ENCODE assay signal across 8 cellular contexts in the genomic region with DNA sequence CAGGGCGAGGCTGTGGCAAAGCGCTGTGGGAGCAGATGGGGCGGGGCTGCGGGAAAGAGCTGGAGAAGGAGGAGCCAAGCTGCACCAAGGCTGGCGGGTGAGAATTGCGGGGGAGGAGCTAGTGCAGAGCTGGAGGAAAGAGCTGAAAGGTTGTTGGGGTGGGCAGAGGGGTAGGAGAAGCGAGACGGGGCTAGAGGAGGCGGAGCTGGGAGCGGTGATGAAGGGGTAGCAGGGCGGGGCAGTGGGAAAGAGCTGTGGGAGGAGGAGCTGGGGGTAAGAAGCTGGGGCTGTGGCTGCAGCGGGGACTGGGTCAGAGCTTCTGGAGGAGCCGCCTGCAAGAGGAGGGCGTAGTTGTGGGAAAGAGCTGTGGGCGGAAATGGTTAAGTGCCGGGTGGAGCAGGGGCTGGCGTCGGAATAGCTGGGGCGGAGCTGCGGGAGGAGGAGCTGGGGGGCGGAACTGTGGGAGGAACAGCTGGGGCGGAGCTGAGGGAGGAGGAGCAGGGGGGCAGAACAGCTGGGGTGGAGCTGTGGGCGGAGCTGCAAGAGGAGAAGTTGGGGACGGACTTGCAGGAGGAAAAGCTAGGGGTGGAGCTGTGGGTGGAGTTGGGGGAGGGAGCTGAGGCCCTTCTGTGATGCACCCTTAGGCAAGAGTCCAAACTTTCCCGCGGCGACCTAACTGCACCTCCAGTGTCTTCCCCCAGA. TPM values are rescaled to one million over a fixed set of nuclear protein-coding genes. Genes with fewer than 3 reads are reported as not detected.
DNase-seq lines count a peak whose midpoint lies in the region; ATAC-seq and TF ChIP-seq lines count a peak whose summit lies in the region.

No MANE protein-coding gene starts in this region.

- no peaks in the 10 kb centered on the region for H3K36me3 Mint-ChIP-seq in GM23338 (ENCODE audit: low read depth)
- peaks cover 6% of the 10 kb centered on the region for H3K36me3 Mint-ChIP-seq in activated T-helper 17 cell treated with anti-CD3 and anti-CD28 coated beads, Interleukin-2, amount 50 U/mL, for 72 hours (ENCODE audit: low read depth)
- H3K36me3 Mint-ChIP-seq in naive thymus-derived CD8-positive, alpha-beta T cell, result peaks cover 0 to 6% (median 0%) of the 10 kb centered on the region in 3 donors
- peaks cover 5 to 14% of the 10 kb centered on the region in 2 donors for H3K36me3 Mint-ChIP-seq in stimulated activated naive B cell treated with anti-CD40 and anti-IgM and Interleukin-4, amounts not matched to agents 10 μg/mL and 1 μg/mL and 100 μg/mL, for 72 hours

- H3K9me3 Mint-ChIP-seq in GM23338, result no peaks in the 10 kb centered on the region
- H3K9me3 Mint-ChIP-seq in activated T-helper 17 cell treated with anti-CD3 and anti-CD28 coated beads, Interleukin-2, amount 50 U/mL, for 72 hours, result no peaks in the 10 kb centered on the region
- no peaks in the 10 kb centered on the region for H3K9me3 Mint-ChIP-seq in naive thymus-derived CD8-positive, alpha-beta T cell
- H3K9me3 Mint-ChIP-seq in stimulated activated naive B cell treated with anti-CD40 and anti-IgM and Interleukin-4, amounts not matched to agents 10 μg/mL and 1 μg/mL and 100 μg/mL, for 72 hours, result no peaks in the 10 kb centered on the region

- peak overlapping the region; percentile 66 for H3K4me3 ChIP-seq in GM23338
- H3K4me3 ChIP-seq in fibroblast of mammary gland (ENCODE audit: control insufficient read depth, low read depth, low read length), result peak overlapping the region; percentile 54

- peak; percentile 63 for ATAC-seq in GM23338
- ATAC-seq in activated T-helper 17 cell treated with anti-CD3 and anti-CD28 coated beads, Interleukin-2, amount 50 U/mL, for 72 hours (replicated peaks), result peak; percentile 55
- ATAC-seq in naive thymus-derived CD8-positive, alpha-beta T cell, result peak; percentile 56
- ATAC-seq in stimulated activated naive B cell treated with anti-CD40 and anti-IgM and Interleukin-4, amounts not matched to agents 10 μg/mL and 1 μg/mL and 100 μg/mL, for 72 hours (replicated peaks), result peak; percentile 57 to 60

- peak overlapping the region; percentile 73 for H3K4me2 ChIP-seq in GM23338

- no peaks in the 10 kb centered on the region for H3K4me1 ChIP-seq in GM23338 (ENCODE audit: insufficient read depth)

- no peaks in the 10 kb centered on the region for H3F3A ChIP-seq in GM23338 (replicated peaks; ENCODE audit: low read depth)

- H3K27me3 ChIP-seq in GM23338 (ENCODE audit: insufficient read depth), result no peaks in the 10 kb centered on the region

- H3K79me2 ChIP-seq in GM23338 (replicated peaks; ENCODE audit: insufficient read depth), result peaks cover 7% of the 10 kb centered on the region

- H3K4me3 Mint-ChIP-seq in GM23338, result peak overlapping the region; percentile 84
- peak overlapping the region; percentile 89 for H3K4me3 Mint-ChIP-seq in activated T-helper 17 cell treated with anti-CD3 and anti-CD28 coated beads, Interleukin-2, amount 50 U/mL, for 72 hours
- peak overlapping the region; percentile 88 to 96 (median 90) for H3K4me3 Mint-ChIP-seq in naive thymus-derived CD8-positive, alpha-beta T cell
- peak overlapping the region; percentile 88 to 91 for H3K4me3 Mint-ChIP-seq in stimulated activated naive B cell treated with anti-CD40 and anti-IgM and Interleukin-4, amounts not matched to agents 10 μg/mL and 1 μg/mL and 100 μg/mL, for 72 hours

- H3K4me1 Mint-ChIP-seq in GM23338, result no peaks in the 10 kb centered on the region
- H3K4me1 Mint-ChIP-seq in activated T-helper 17 cell treated with anti-CD3 and anti-CD28 coated beads, Interleukin-2, amount 50 U/mL, for 72 hours, result no peaks in the 10 kb centered on the region
- H3K4me1 Mint-ChIP-seq in naive thymus-derived CD8-positive, alpha-beta T cell, result peaks cover 0 to 5% (median 2%) of the 10 kb centered on the region in 4 donors
- peaks cover 7 to 10% of the 10 kb centered on the region in 2 donors for H3K4me1 Mint-ChIP-seq in stimulated activated naive B cell treated with anti-CD40 and anti-IgM and Interleukin-4, amounts not matched to agents 10 μg/mL and 1 μg/mL and 100 μg/mL, for 72 hours

- no peaks in the 10 kb centered on the region for H3K36me3 ChIP-seq in GM23338 (ENCODE audit: insufficient read depth)

- H3K9me2 ChIP-seq in GM23338 (ENCODE audit: insufficient read depth), result no peaks in the 10 kb centered on the region

- peak overlapping the region; percentile 97 for H3K27ac Mint-ChIP-seq in GM23338
- H3K27ac Mint-ChIP-seq in activated T-helper 17 cell treated with anti-CD3 and anti-CD28 coated beads, Interleukin-2, amount 50 U/mL, for 72 hours, result peak overlapping the region; percentile 89
- H3K27ac Mint-ChIP-seq in naive thymus-derived CD8-positive, alpha-beta T cell, result peak overlapping the region; percentile 81 to 98 (median 96)
- H3K27ac Mint-ChIP-seq in stimulated activated naive B cell treated with anti-CD40 and anti-IgM and Interleukin-4, amounts not matched to agents 10 μg/mL and 1 μg/mL and 100 μg/mL, for 72 hours, result peak overlapping the region; percentile 92

- no peaks in the 10 kb centered on the region for H4K20me1 ChIP-seq in GM23338 (replicated peaks; ENCODE audit: insufficient read depth)

- peak overlapping the region; percentile 94 for H3K27ac ChIP-seq in GM23338 (ENCODE audit: low read depth)

- no peak overlapping the region for H2AFZ ChIP-seq in GM23338

- POLR2A ChIA-PET in naive thymus-derived CD8-positive, alpha-beta T cell (lab: Charles Lee), result interaction anchor here (0.6 to 3.4 kb wide), 10 partner anchors 10 to 1456 kb away, joined by 3 to 41 read pairs (median 4); a partner anchor contains a TSS

- TF ChIP-seq CTCF in GM23338 (conservative IDR thresholded peaks at IDR 0.05; ENCODE audit: low read depth in 2 of 2) (peak; percentile 14 to 57; a peak in 2 of 4 replicates), fibroblast of mammary gland (conservative IDR thresholded peaks at IDR 0.05; ENCODE audit: control insufficient read depth, insufficient read depth, low read depth, low read length) (peak; percentile 52)

- DNase-seq in ELF-1 (ENCODE audit: low read depth, low spot score) (peak; percentile 100), GM23338 (ENCODE audit: low spot score) (peak; percentile 93), Kasumi-1 (lab: John Stamatoyannopoulos, UW) (peak; percentile 90 to 91), RPMI7951 (ENCODE audit: low read depth) (peak; percentile 98), fibroblast of mammary gland (ENCODE audit: low read depth) (peak; percentile 97)
- peak; percentile 75 to 97 (median 90) for DNase-seq in naive thymus-derived CD8-positive, alpha-beta T cell
- DNase-seq in stimulated activated naive B cell treated with anti-CD40 and anti-IgM and Interleukin-4, amounts not matched to agents 10 μg/mL and 1 μg/mL and 100 μg/mL, for 72 hours, result peak; percentile 88

- H3K27me3 Mint-ChIP-seq in GM23338 (ENCODE audit: insufficient read depth, low read depth, poor library complexity), result peaks cover 6% of the 10 kb centered on the region
- H3K27me3 Mint-ChIP-seq in activated T-helper 17 cell treated with anti-CD3 and anti-CD28 coated beads, Interleukin-2, amount 50 U/mL, for 72 hours, result no peaks in the 10 kb centered on the region
- H3K27me3 Mint-ChIP-seq in naive thymus-derived CD8-positive, alpha-beta T cell, result no peaks in the 10 kb centered on the region
- no peaks in the 10 kb centered on the region for H3K27me3 Mint-ChIP-seq in stimulated activated naive B cell treated with anti-CD40 and anti-IgM and Interleukin-4, amounts not matched to agents 10 μg/mL and 1 μg/mL and 100 μg/mL, for 72 hours

RNA-seq across cellular contexts. Expression of a gene that starts 1.9 kb away (rescaled TPM):
- 23.0 and 25.1 TPM in 2 replicates for total RNA-seq in GM23338 (2014; rRNA removed; shearing (Covaris generic))
- polyA plus RNA-seq in GM23338 (2016; fragmentation: Nextera tagmentation; extraction: Ambion mirVana), result 22.1 and 24.4 TPM in 2 replicates
- total RNA-seq in RPMI7951 (2014; rRNA removed; shearing (Covaris generic)), result 19.2 and 25.0 TPM in 2 replicates
- 10 to 100 TPM; 31.0 to 42.3 TPM for total RNA-seq in activated T-helper 17 cell treated with anti-CD3 and anti-CD28 coated beads, Interleukin-2, amount 50 U/mL, for 72 hours
- total RNA-seq in naive thymus-derived CD8-positive, alpha-beta T cell, result 10 to 100 TPM; 39.9 to 47.1 TPM
- 10 to 100 TPM; 25.7 to 42.4 (median 26.5) TPM for polyA plus RNA-seq in naive thymus-derived CD8-positive, alpha-beta T cell

RNA-seq across cellular contexts. Expression of a gene that starts 10.8 kb away (rescaled TPM):
- total RNA-seq in GM23338 (2014; rRNA removed; shearing (Covaris generic)), result not detected in 2 replicates
- not detected in 2 replicates for polyA plus RNA-seq in GM23338 (2016; fragmentation: Nextera tagmentation; extraction: Ambion mirVana)
- not detected in 2 replicates for total RNA-seq in RPMI7951 (2014; rRNA removed; shearing (Covaris generic))
- total RNA-seq in activated T-helper 17 cell treated with anti-CD3 and anti-CD28 coated beads, Interleukin-2, amount 50 U/mL, for 72 hours, result not detected
- total RNA-seq in naive thymus-derived CD8-positive, alpha-beta T cell, result not detected
- not detected for polyA plus RNA-seq in naive thymus-derived CD8-positive, alpha-beta T cell

RNA-seq across cellular contexts. Expression of a gene that starts 59.2 kb away (rescaled TPM):
- not detected in 2 replicates for total RNA-seq in GM23338 (2014; rRNA removed; shearing (Covaris generic))
- polyA plus RNA-seq in GM23338 (2016; fragmentation: Nextera tagmentation; extraction: Ambion mirVana), result not detected in 2 replicates
- 1.1 and 1.4 TPM in 2 replicates for total RNA-seq in RPMI7951 (2014; rRNA removed; shearing (Covaris generic))
- not detected for total RNA-seq in activated T-helper 17 cell treated with anti-CD3 and anti-CD28 coated beads, Interleukin-2, amount 50 U/mL, for 72 hours
- not detected for total RNA-seq in naive thymus-derived CD8-positive, alpha-beta T cell
- polyA plus RNA-seq in naive thymus-derived CD8-positive, alpha-beta T cell, result not detected

Comparison
In these comparisons a context has a peak if more than half of its experiments do, and no peak if none do; other contexts are left out.
1. Peak in every context shown above with its lines: DNase-seq, ATAC-seq, H3K4me3 ChIP-seq and H3K27ac ChIP-seq.